8 cellular contexts compared by ENCODE assay signal in the genomic region with DNA sequence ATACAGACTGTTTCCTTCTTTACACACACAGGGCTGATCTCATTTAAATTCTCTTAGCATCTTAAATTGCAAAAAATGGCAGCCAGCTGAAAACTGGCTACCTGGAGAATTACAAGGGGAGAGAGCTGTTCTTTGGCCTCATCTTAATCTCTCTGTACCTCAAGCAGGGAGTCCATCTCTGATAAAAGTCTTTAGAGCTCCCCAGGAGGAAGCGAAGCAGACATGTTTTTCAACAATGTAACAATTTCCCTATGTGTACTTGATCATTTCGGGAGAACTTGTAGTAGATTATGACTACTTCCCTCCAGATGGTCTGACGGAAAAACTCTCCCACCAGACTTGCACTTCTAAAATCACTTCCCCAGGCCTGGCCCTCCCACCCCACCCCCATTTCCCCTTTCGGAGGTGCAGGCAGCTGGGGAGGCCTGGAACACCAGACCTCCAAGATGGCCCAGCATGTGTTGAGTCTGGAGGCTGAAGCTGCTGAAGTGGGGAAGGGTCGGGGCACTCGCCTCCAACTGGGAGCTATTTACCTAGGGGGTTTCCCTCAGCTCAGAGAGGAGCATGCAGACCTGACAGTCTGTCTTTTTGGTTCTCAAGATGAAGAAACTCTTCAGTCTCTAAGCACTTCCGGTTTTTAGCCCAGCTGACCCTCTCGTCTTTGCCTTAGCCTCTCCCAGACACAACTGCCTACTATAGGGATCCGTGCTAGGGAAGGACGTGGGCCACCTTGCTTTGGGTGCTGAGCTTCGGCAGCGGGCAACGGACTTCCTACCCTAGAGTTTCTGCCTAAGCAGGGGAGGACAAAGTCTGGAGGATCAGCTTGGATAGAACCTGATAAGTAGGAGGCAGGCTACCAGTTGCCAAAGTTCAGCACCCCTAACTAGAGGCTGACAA.
A peak's percentile ranks its signal among the peaks of the same experiment; 100 is the strongest.
DNase-seq lines count a peak whose midpoint lies in the region; ATAC-seq lines count a peak whose summit lies in the region.

No MANE protein-coding gene starts in this region.

- 0 out of 2 replicates have a peak overlapping the region, but pooled peaks have one; percentile 8 for H3K4me3 ChIP-seq in iPS-20b (ENCODE audit: low read length)

- no peaks in the 10 kb centered on the region for H3K36me3 ChIP-seq in iPS-20b (ENCODE audit: insufficient read depth, low read depth, low read length)

- H3K27ac Mint-ChIP-seq in T-helper 2 cell treated with Interferon-gamma antibody and Interleukin-4, amounts not matched to agents 5 μg/mL and 100 μg/mL, for 36 hours, result peak overlapping the region; percentile 94
- H3K27ac Mint-ChIP-seq in T-helper 17 cell, result peak overlapping the region; percentile 98

- H3K9me3 ChIP-seq in T-helper 17 cell (ENCODE audit: control insufficient read depth, low read length, poor library complexity, severe bottlenecking), result no peaks in the 10 kb centered on the region
- H3K9me3 ChIP-seq in iPS-20b (ENCODE audit: insufficient read depth, low read depth, low read length), result no peaks in the 10 kb centered on the region

- no peaks in the 10 kb centered on the region for H3K9me3 Mint-ChIP-seq in T-helper 2 cell treated with Interferon-gamma antibody and Interleukin-4, amounts not matched to agents 5 μg/mL and 100 μg/mL, for 36 hours

- peaks cover 3% of the 10 kb centered on the region for H3K27me3 Mint-ChIP-seq in T-helper 2 cell treated with Interferon-gamma antibody and Interleukin-4, amounts not matched to agents 5 μg/mL and 100 μg/mL, for 36 hours (ENCODE audit: low read depth)
- no peaks in the 10 kb centered on the region for H3K27me3 Mint-ChIP-seq in T-helper 17 cell

- H3K4me1 Mint-ChIP-seq in T-helper 2 cell treated with Interferon-gamma antibody and Interleukin-4, amounts not matched to agents 5 μg/mL and 100 μg/mL, for 36 hours (ENCODE audit: low read depth), result peaks cover 36% of the 10 kb centered on the region
- H3K4me1 Mint-ChIP-seq in T-helper 17 cell, result peaks cover 36% of the 10 kb centered on the region

- peak overlapping the region; percentile 83 for H3K4me3 Mint-ChIP-seq in T-helper 2 cell treated with Interferon-gamma antibody and Interleukin-4, amounts not matched to agents 5 μg/mL and 100 μg/mL, for 36 hours
- peak overlapping the region; percentile 85 for H3K4me3 Mint-ChIP-seq in T-helper 17 cell

- DNase-seq in T-helper 2 cell treated with Interferon-gamma antibody and Interleukin-4, amounts not matched to agents 5 μg/mL and 100 μg/mL, for 36 hours (ENCODE audit: low spot score), result no peak
- DNase-seq in T-helper 2 cell (no peak), T-helper 17 cell (no peak), superior temporal gyrus (ENCODE audit: extremely low spot score) (peak; percentile 45), DMS79 treated with DMSO at 0.1 percent for 48 hours (lab: John Stamatoyannopoulos, UW) (no peak)

- peaks cover 32% of the 10 kb centered on the region; the same call in 1 of the 2 replicates for H3K4me1 ChIP-seq in iPS-20b (ENCODE audit: insufficient read depth, low read length)

- no peaks in the 10 kb centered on the region for H3K27me3 ChIP-seq in iPS-20b (ENCODE audit: insufficient read depth, low read length)

- peak overlapping the region; percentile 78; the same call in 1 of the 2 replicates for H3K9ac ChIP-seq in iPS-20b (ENCODE audit: low read depth, low read length)

- no peaks in the 10 kb centered on the region for H3K36me3 Mint-ChIP-seq in T-helper 2 cell treated with Interferon-gamma antibody and Interleukin-4, amounts not matched to agents 5 μg/mL and 100 μg/mL, for 36 hours (ENCODE audit: low read depth)
- H3K36me3 Mint-ChIP-seq in T-helper 17 cell (ENCODE audit: low read depth), result no peaks in the 10 kb centered on the region

- ATAC-seq in T-helper 17 cell (no peak), HG03095 (IDR thresholded peaks at IDR 0.05; ENCODE audit: unreplicated experiment) (no peak), HG02571 (IDR thresholded peaks at IDR 0.05; ENCODE audit: unreplicated experiment) (no peak)

- peak overlapping the region; percentile 90 for H3K27ac ChIP-seq in iPS-20b (ENCODE audit: low read length)
